In genomic region chr14:82094819-82095218, GRCh38 we compare ENCODE assay signal across 26 cellular contexts.
"Had no signal": no experiment of that assay in that cellular context is flagged by ENCODE, and none has a peak within 500 bp of the region (broad histone marks: within the 10 kb centered on the region; RNA-seq: fewer than 3 reads in every experiment).

No MANE protein-coding gene starts in this region.

- ATAC-seq: activated CD8-positive, alpha-beta T cell treated with anti-CD3 and anti-CD28 coated beads for 36 hours; activated naive CD8-positive, alpha-beta T cell treated with anti-CD3 and anti-CD28 coated beads, Interleukin-2, amount 50 U/mL, for 24 hours; activated T-cell treated with anti-CD3 and anti-CD28 coated beads, Interleukin-2, amount 50 U/mL, for 4 hours; activated T-helper 17 cell treated with anti-CD3 and anti-CD28 coated beads, Interleukin-2, amount 50 U/mL, for 72 hours; effector memory CD8-positive, alpha-beta T cell; gastrocnemius medialis; left ventricle myocardium superior; pancreas; sciatic nerve; stimulated activated memory B cell treated with anti-CD40 and anti-IgM and Interleukin-4, amounts not matched to agents 10 μg/mL and 1 μg/mL and 100 μg/mL, for 72 hours; stimulated activated naive CD8-positive, alpha-beta T cell treated with anti-CD3 and anti-CD28 coated beads, Interleukin-15, amount 100 ng/mL, for 72 hours had no signal

- DNase-seq: activated B cell treated with CpG ODN at 0.5 μM for 24 hours; activated CD4-positive, alpha-beta T cell treated with anti-CD3 and anti-CD28 coated beads, Interleukin-2, amount 50 U/mL, for 1 hour; activated CD8-positive, alpha-beta T cell treated with anti-CD3 and anti-CD28 coated beads for 36 hours; activated gamma-delta T cell treated with Interleukin-2 at 50 U/mL for 16 hours; activated naive CD4-positive, alpha-beta T cell treated with anti-CD3 and anti-CD28 coated beads, Interleukin-2, amount 50 U/mL, for 16 hours; activated naive CD8-positive, alpha-beta T cell treated with anti-CD3 and anti-CD28 coated beads, Interleukin-2, amount 50 U/mL, for 24 hours; activated T-cell treated with anti-CD3 and anti-CD28 coated beads, Interleukin-2, amount 50 U/mL, for 4 hours; amygdala; caudate nucleus; cortex of kidney; effector memory CD8-positive, alpha-beta T cell; erythroblast; gastrocnemius medialis; glutamatergic neuron; islet precursor cell; left ventricle myocardium superior; nephron progenitor cell; pancreas; retina; stimulated activated CD4-positive, alpha-beta T cell treated with anti-CD3 and anti-CD28 coated beads, Interleukin-4, amount 100 ng/mL, for 24 hours; stimulated activated CD8-positive, alpha-beta memory T cell treated with anti-CD3 and anti-CD28 coated beads, Interleukin-4, amount 100 ng/mL, for 48 hours; stimulated activated naive CD8-positive, alpha-beta T cell treated with anti-CD3 and anti-CD28 coated beads, Interleukin-15, amount 100 ng/mL, for 72 hours; substantia nigra had no signal
